25 cellular contexts compared by ENCODE assay signal in genomic region chr9:72092820-72093219, GRCh38. TPM values are rescaled to one million over a fixed set of nuclear protein-coding genes. Genes with fewer than 3 reads are reported as not detected.
A peak's percentile ranks its signal among the peaks of the same experiment; 100 is the strongest.
DNase-seq lines count a peak whose midpoint lies in the region; ATAC-seq, FAIRE-seq and TF ChIP-seq lines count a peak whose summit lies in the region.
"Had no signal": no experiment of that assay in that cellular context is flagged by ENCODE, and none has a peak within 500 bp of the region (broad histone marks: within the 10 kb centered on the region; RNA-seq: fewer than 3 reads in every experiment).

No MANE protein-coding gene starts in this region.

- H3K27me3 ChIP-seq in H1 (replicated peaks in 1 of 4; ENCODE audit: control insufficient read depth in 3 of 4, extremely low read depth in 1 of 4, insufficient read depth in 3 of 4, low read length in 3 of 4) = no peaks in the 10 kb centered on the region
- H3K27me3 ChIP-seq in thyroid gland = no peaks in the 10 kb centered on the region
- H3K27me3 ChIP-seq: BE2C had no signal

- H3K18ac ChIP-seq in H1 (ENCODE audit: extremely low read depth, low read length) = no peak overlapping the region

- no peaks in the 10 kb centered on the region for H3K9me3 ChIP-seq in H1 (ENCODE audit: insufficient read depth in 2 of 2, low read depth in 1 of 2, low read length in 1 of 2)
- H3K9me3 ChIP-seq in thyroid gland = no peaks in the 10 kb centered on the region
- no peaks in the 10 kb centered on the region for H3K9me3 ChIP-seq in T-helper 17 cell (ENCODE audit: control insufficient read depth, low read length, poor library complexity, severe bottlenecking)
- H3K9me3 ChIP-seq: BE2C had no signal

- CTCF ChIA-PET in H1 (lab: Charles Lee; ENCODE audit: partially characterized antibody) (interaction anchor here (1.1 to 1.3 kb wide), 2 partner anchors 56 to 179 kb away, joined by 3 to 4 read pairs; partner anchors contain the start of gene GDA), RWPE1 (lab: Yijun Ruan, JAX) (interaction anchor here (0.7 kb wide), 1 partner anchor 694 kb away, joined by 3 read pairs; no protein-coding TSS in a partner anchor)
- CTCF ChIA-PET in activated CD8-positive, alpha-beta T cell treated with anti-CD3 and anti-CD28 coated beads, Interleukin-2, amount 10 ng/mL, durations not matched to agents 7 days and 5 days (lab: Charles Lee) = no interaction called here

- no peak for TF ChIP-seq EP300 in H1 (IDR thresholded peaks at IDR 0.05; ENCODE audit: borderline replicate concordance in 1 of 2, low read depth in 2 of 2, low read length in 2 of 2)

- H2AK5ac ChIP-seq in H1 (ENCODE audit: low read depth, low read length) = no peak overlapping the region

- H3K4me1 Mint-ChIP-seq in T-helper 17 cell = no peaks in the 10 kb centered on the region
- H3K4me1 Mint-ChIP-seq in activated CD8-positive, alpha-beta T cell treated with anti-CD3 and anti-CD28 coated beads, Interleukin-2, amount 10 ng/mL, durations not matched to agents 7 days and 5 days (ENCODE audit: low read depth) = no peaks in the 10 kb centered on the region
- H3K4me1 Mint-ChIP-seq: CD4-positive, CD25-positive, alpha-beta regulatory T cell; CD8-positive, alpha-beta memory T cell had no signal

- H3K4me3 ChIP-seq in H1 (ENCODE audit: extremely low read depth in 1 of 4, insufficient read depth in 2 of 4, low read depth in 3 of 4, low read length in 4 of 4) (no peak overlapping the region), thyroid gland (replicated peaks in 1 of 3) (no peak overlapping the region)
- H3K4me3 ChIP-seq: GM23248 had no signal

- POLR2A ChIA-PET in H1 (lab: Charles Lee; ENCODE audit: partially characterized antibody) = no interaction called here
- POLR2A ChIA-PET in RWPE1 (lab: Yijun Ruan, JAX; ENCODE audit: low non-redundant PET) = no interaction called here
- POLR2A ChIA-PET in activated CD8-positive, alpha-beta T cell treated with anti-CD3 and anti-CD28 coated beads, Interleukin-2, amount 10 ng/mL, durations not matched to agents 7 days and 5 days (lab: Charles Lee) = no interaction called here

- no peak overlapping the region for H3K23ac ChIP-seq in H1 (ENCODE audit: insufficient read length)

- whole genome bisulfite sequencing in H1 (ENCODE audit: extremely low coverage in 1 of 2, insufficient coverage in 1 of 2, insufficient read length in 1 of 2, insufficient replicate concordance in 2 of 2, low coverage in 1 of 2, low lambda C conversion rate in 2 of 2, missing lambda C conversion rate in 1 of 2), 2 experiments = 83% methylated on average over 6 of the region's 6 CpGs; no CpG with 5 or more reads in 1 of the 2 experiments
- WGBS in thyroid gland, 2 donors = 82 to 83% methylated on average over 6 of the region's 6 CpGs

- DNase-seq in A172 (ENCODE audit: low spot score) = peak; percentile 4
- DNase-seq in astrocyte of the hippocampus (ENCODE audit: low read depth, low spot score) = peak; percentile 6
- no peak for DNase-seq in H1 (ENCODE audit: low read depth in 1 of 2, low spot score in 2 of 2)
- peak; percentile 54 for DNase-seq in renal cortical epithelial cell (ENCODE audit: low read depth)
- no peak for DNase-seq in thyroid gland
- DNase-seq in T-helper 17 cell = no peak
- no peak for DNase-seq in RWPE1 (ENCODE audit: low spot score)
- DNase-seq in activated CD8-positive, alpha-beta T cell treated with anti-CD3 and anti-CD28 coated beads, Interleukin-2, amount 10 ng/mL, durations not matched to agents 7 days and 5 days = no peak
- DNase-seq: 8988T; BE2C; C1 segment of cervical spinal cord; CD4-positive, CD25-positive, alpha-beta regulatory T cell; CD8-positive, alpha-beta memory T cell; COR-L47; DMS 273 treated with DMSO at 0.1 percent for 48 hours; DMS53; GM23248; H7; HFFc6; IMR-90 had no signal

- no peaks in the 10 kb centered on the region for H3K79me1 ChIP-seq in H1 (ENCODE audit: low read depth, low read length)

- no peak overlapping the region for H2BK12ac ChIP-seq in H1 (ENCODE audit: low read depth, low read length)

- TF ChIP-seq RAD21 in H1 (IDR thresholded peaks at IDR 0.05 in 1 of 2, conservative IDR thresholded peaks at IDR 0.05 in 1 of 2; ENCODE audit: low read depth in 2 of 2, low read length in 2 of 2) = no peak

- no peak overlapping the region for H4K91ac ChIP-seq in H1 (replicated peaks; ENCODE audit: insufficient read length, low read length)

- peaks cover 19% of the 10 kb centered on the region for H3K27me3 Mint-ChIP-seq in T-helper 17 cell
- no peaks in the 10 kb centered on the region for H3K27me3 Mint-ChIP-seq in activated CD8-positive, alpha-beta T cell treated with anti-CD3 and anti-CD28 coated beads, Interleukin-2, amount 10 ng/mL, durations not matched to agents 7 days and 5 days (ENCODE audit: low read depth)
- H3K27me3 Mint-ChIP-seq: CD4-positive, CD25-positive, alpha-beta regulatory T cell had no signal

- no peak overlapping the region for H3K14ac ChIP-seq in H1 (ENCODE audit: insufficient read length)

- no peak overlapping the region for H3K4ac ChIP-seq in H1 (replicated peaks; ENCODE audit: insufficient read length, low read depth, low read length)

- no peak overlapping the region for H3K9ac ChIP-seq in H1 (replicated peaks in 1 of 4; ENCODE audit: extremely low read depth in 1 of 4, low read depth in 3 of 4, low read length in 3 of 4)
- H3K9ac ChIP-seq: GM23248 had no signal

- no peaks in the 10 kb centered on the region for H3K4me1 ChIP-seq in H1 (replicated peaks in 1 of 4; ENCODE audit: control insufficient read depth in 3 of 4, insufficient read depth in 4 of 4, low read length in 3 of 4)
- H3K4me1 ChIP-seq in thyroid gland = no peaks in the 10 kb centered on the region
- H3K4me1 ChIP-seq: BE2C had no signal

- TF ChIP-seq CTCF in H1 (IDR thresholded peaks at IDR 0.05; ENCODE audit: control extremely low read depth in 1 of 3, insufficient read depth in 1 of 3, low read depth in 1 of 3, low read length in 3 of 3) = no peak
- TF ChIP-seq CTCF in thyroid gland (IDR thresholded peaks at IDR 0.05) = no peak
- no peak for TF ChIP-seq CTCF in RWPE1 (conservative IDR thresholded peaks at IDR 0.05; ENCODE audit: low read depth)

- no peak overlapping the region for H3K56ac ChIP-seq in H1 (replicated peaks; ENCODE audit: insufficient read length, low read depth, low read length)

- no peak for ATAC-seq in T-helper 17 cell
- no peak for ATAC-seq in activated CD8-positive, alpha-beta T cell treated with anti-CD3 and anti-CD28 coated beads, Interleukin-2, amount 10 ng/mL, durations not matched to agents 7 days and 5 days
- ATAC-seq: HCT116 had no signal

- intact Hi-C loops in thyroid gland (cut with DNase I) = no loop called here

- H2BK120ac ChIP-seq in H1 (replicated peaks; ENCODE audit: low read depth, low read length) = no peak overlapping the region

- no peaks in the 10 kb centered on the region for H3K79me2 ChIP-seq in H1 (ENCODE audit: control insufficient read depth in 1 of 2, insufficient read depth in 2 of 2, low read length in 2 of 2)

- no peaks in the 10 kb centered on the region for H3K23me2 ChIP-seq in H1 (ENCODE audit: low read depth, low read length)

- no peaks in the 10 kb centered on the region for H4K20me1 ChIP-seq in H1 (replicated peaks in 1 of 2; ENCODE audit: control insufficient read depth in 1 of 2, insufficient read depth in 2 of 2, low read length in 2 of 2)

- H3K36me3 Mint-ChIP-seq in T-helper 17 cell (ENCODE audit: low read depth) = no peaks in the 10 kb centered on the region
- no peaks in the 10 kb centered on the region for H3K36me3 Mint-ChIP-seq in activated CD8-positive, alpha-beta T cell treated with anti-CD3 and anti-CD28 coated beads, Interleukin-2, amount 10 ng/mL, durations not matched to agents 7 days and 5 days (ENCODE audit: low read depth)
- H3K36me3 Mint-ChIP-seq: CD4-positive, CD25-positive, alpha-beta regulatory T cell; CD8-positive, alpha-beta memory T cell had no signal

- TF ChIP-seq POLR2A in H1 (IDR thresholded peaks at IDR 0.05; ENCODE audit: control extremely low read depth in 1 of 2, low read depth in 2 of 2, low read length in 2 of 2) (no peak), thyroid gland (IDR thresholded peaks at IDR 0.05) (no peak)

- H3K27ac Mint-ChIP-seq in T-helper 17 cell = no peak overlapping the region
- no peak overlapping the region for H3K27ac Mint-ChIP-seq in activated CD8-positive, alpha-beta T cell treated with anti-CD3 and anti-CD28 coated beads, Interleukin-2, amount 10 ng/mL, durations not matched to agents 7 days and 5 days
- H3K27ac Mint-ChIP-seq: CD4-positive, CD25-positive, alpha-beta regulatory T cell; CD8-positive, alpha-beta memory T cell; HFFc6 had no signal

- FAIRE-seq in H1 (lab: Jason Lieb, UNC) = no peak
- FAIRE-seq: G401.6, GM12891, GM19239, HTR-8/SVneo had no signal

- H3K4me3 Mint-ChIP-seq in T-helper 17 cell = no peak overlapping the region
- H3K4me3 Mint-ChIP-seq in activated CD8-positive, alpha-beta T cell treated with anti-CD3 and anti-CD28 coated beads, Interleukin-2, amount 10 ng/mL, durations not matched to agents 7 days and 5 days = no peak overlapping the region
- H3K4me3 Mint-ChIP-seq: CD4-positive, CD25-positive, alpha-beta regulatory T cell; HFFc6 had no signal

- H3K4me2 ChIP-seq in H1 (ENCODE audit: insufficient read depth in 1 of 2, low read depth in 2 of 2, low read length in 2 of 2) = no peak overlapping the region

- H2BK15ac ChIP-seq in H1 (ENCODE audit: low read length) = no peak overlapping the region

- H3K36me3 ChIP-seq in H1 (ENCODE audit: control insufficient read depth in 2 of 4, insufficient read depth in 4 of 4, low read length in 3 of 4) = no peaks in the 10 kb centered on the region
- no peaks in the 10 kb centered on the region for H3K36me3 ChIP-seq in thyroid gland
- H3K36me3 ChIP-seq: BE2C had no signal

- H2BK5ac ChIP-seq in H1 (ENCODE audit: low read depth, low read length) = no peak overlapping the region

- H2BK20ac ChIP-seq in H1 (ENCODE audit: low read length) = no peak overlapping the region

- H4K5ac ChIP-seq in H1 (ENCODE audit: insufficient read length, low read depth, low read length) = no peak overlapping the region

- H3K27ac ChIP-seq in H1 (ENCODE audit: low read depth, low read length) = no peak overlapping the region
- H3K27ac ChIP-seq in thyroid gland = no peak overlapping the region
- no peak overlapping the region for H3K27ac ChIP-seq in RWPE1
- H3K27ac ChIP-seq: GM23248 had no signal

- 0 out of 2 replicates have a peak overlapping the region, but pooled peaks have one; percentile 16 for H2AFZ ChIP-seq in H1 (ENCODE audit: low read length)
- H2AFZ ChIP-seq: GM23248 had no signal

- H3K9me3 Mint-ChIP-seq in activated CD8-positive, alpha-beta T cell treated with anti-CD3 and anti-CD28 coated beads, Interleukin-2, amount 10 ng/mL, durations not matched to agents 7 days and 5 days (ENCODE audit: insufficient read depth) = no peaks in the 10 kb centered on the region
- H3K9me3 Mint-ChIP-seq: HFFc6 had no signal

- no peak overlapping the region for H4K8ac ChIP-seq in H1 (ENCODE audit: extremely low read depth, insufficient read depth, low read length)

RNA-seq across cellular contexts. Expression of gene C9orf57, which starts 32.4 kb away (rescaled TPM):
- not detected in 2 replicates for total RNA-seq in A172 (2014; rRNA removed; shearing (Covaris generic))
- total RNA-seq in H1 (2021; fragmentation: NEBNext Ultra II Directional; extraction: Animal tissue kit (Norgen Biotek cat#: 25700)) = not detected in 2 replicates
- not detected in 2 replicates for polyA plus RNA-seq in H1 (2011; rRNA removed)
- not detected for polyA plus RNA-seq in H1 (2011; cell fraction: cytosol; rRNA removed)
- polyA plus RNA-seq in H1 (2011; cell fraction: nucleus; rRNA removed) = not detected
- not detected in 4 replicates for polyA plus RNA-seq in H1 (2012, experiment 1 of 2)
- polyA plus RNA-seq in H1 (2012, experiment 2 of 2) = not detected
- not detected for polyA plus RNA-seq in H1 (2013, experiment 1 of 2)
- not detected for polyA plus RNA-seq in H1 (2013, experiment 2 of 2)
- not detected in 2 replicates for polyA minus RNA-seq in H1 (2011; rRNA and poly(A)+ RNA removed)
- not detected for polyA minus RNA-seq in H1 (2011; cell fraction: cytosol; rRNA and poly(A)+ RNA removed)
- polyA minus RNA-seq in H1 (2011; cell fraction: nucleus; rRNA and poly(A)+ RNA removed) = not detected
- total RNA-seq in renal cortical epithelial cell = not detected in 2 replicates
- not detected for total RNA-seq in thyroid gland
- total RNA-seq in T-helper 17 cell = not detected
- not detected for total RNA-seq in activated CD8-positive, alpha-beta T cell treated with anti-CD3 and anti-CD28 coated beads, Interleukin-2, amount 10 ng/mL, durations not matched to agents 7 days and 5 days
- total RNA-seq: CD4-positive, CD25-positive, alpha-beta regulatory T cell; CD8-positive, alpha-beta memory T cell; GM23248; H7; HFFc6; IMR-90 had no signal
- polyA plus RNA-seq: CD4-positive, CD25-positive, alpha-beta regulatory T cell; CD8-positive, alpha-beta memory T cell; GM23248; IMR-90 had no signal

RNA-seq across cellular contexts. Expression of gene GDA, which starts 56.4 kb away (rescaled TPM):
- total RNA-seq in A172 (2014; rRNA removed; shearing (Covaris generic)) = not detected in 2 replicates
- 3.0 TPM in 2 replicates for total RNA-seq in H1 (2021; fragmentation: NEBNext Ultra II Directional; extraction: Animal tissue kit (Norgen Biotek cat#: 25700))
- polyA plus RNA-seq in H1 (2011; rRNA removed) = 0.17 and 0.35 TPM in 2 replicates
- 0.43 TPM for polyA plus RNA-seq in H1 (2011; cell fraction: cytosol; rRNA removed)
- 0.48 TPM for polyA plus RNA-seq in H1 (2011; cell fraction: nucleus; rRNA removed)
- 0.42 to 0.69 TPM (median 0.46 TPM) in 4 replicates for polyA plus RNA-seq in H1 (2012, experiment 1 of 2)
- polyA plus RNA-seq in H1 (2012, experiment 2 of 2) = not detected
- polyA plus RNA-seq in H1 (2013, experiment 1 of 2) = 2.0 TPM
- 1.8 TPM for polyA plus RNA-seq in H1 (2013, experiment 2 of 2)
- 0.95 and 1.5 TPM in 2 replicates for polyA minus RNA-seq in H1 (2011; rRNA and poly(A)+ RNA removed)
- polyA minus RNA-seq in H1 (2011; cell fraction: cytosol; rRNA and poly(A)+ RNA removed) = 1.1 TPM
- 1.5 TPM for polyA minus RNA-seq in H1 (2011; cell fraction: nucleus; rRNA and poly(A)+ RNA removed)
- total RNA-seq in renal cortical epithelial cell = 14.6 and 17.3 TPM in 2 replicates
- under 1 TPM in 1 of 4 donors, not detected in 3; 0.78 TPM for total RNA-seq in thyroid gland
- total RNA-seq in T-helper 17 cell = not detected
- total RNA-seq in activated CD8-positive, alpha-beta T cell treated with anti-CD3 and anti-CD28 coated beads, Interleukin-2, amount 10 ng/mL, durations not matched to agents 7 days and 5 days = not detected
- total RNA-seq: CD4-positive, CD25-positive, alpha-beta regulatory T cell; CD8-positive, alpha-beta memory T cell; GM23248; HFFc6; IMR-90 had no signal
- polyA plus RNA-seq: CD4-positive, CD25-positive, alpha-beta regulatory T cell; CD8-positive, alpha-beta memory T cell; GM23248; IMR-90 had no signal

Comparison
In these comparisons a context has a peak if more than half of its experiments do, and no peak if none do; other contexts are left out.
1. DNase-seq: peak in A172 (single experiment), astrocyte of the hippocampus (single experiment) and renal cortical epithelial cell (single experiment); none in H1 (0 of 2), thyroid gland (0 of 2), T-helper 17 cell (0 of 3), RWPE1 (single experiment) and activated CD8-positive, alpha-beta T cell treated with anti-CD3 and anti-CD28 coated beads, Interleukin-2, amount 10 ng/mL, durations not matched to agents 7 days and 5 days (single experiment).